ENCODE assay signal across 28 cellular contexts in the genomic region with DNA sequence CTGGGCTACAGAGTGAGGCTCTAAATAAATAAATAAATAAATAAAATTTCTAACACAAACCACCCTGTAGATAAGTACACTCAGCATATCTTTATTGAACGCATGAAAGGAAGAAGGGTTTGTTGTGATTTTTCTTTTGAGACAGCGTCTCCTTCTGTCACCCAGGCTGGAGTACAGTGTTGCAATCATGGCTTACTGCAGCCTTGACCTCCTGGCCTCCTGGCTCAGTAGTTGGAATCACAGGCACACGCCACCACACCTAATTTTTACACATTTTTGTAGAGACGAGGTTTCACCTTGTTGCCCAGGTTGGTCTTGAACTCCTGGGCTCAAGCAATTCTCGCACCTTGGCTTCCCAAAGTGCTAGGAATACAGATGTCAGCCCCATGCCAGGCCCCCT.
"Had no signal": no experiment of that assay in that cellular context is flagged by ENCODE, and none has a peak within 500 bp of the region (broad histone marks: within the 10 kb centered on the region; RNA-seq: fewer than 3 reads in every experiment).

No MANE protein-coding gene starts in this region.

- H2AFZ ChIP-seq: neural progenitor cell, parathyroid adenoma had no signal

- H3K36me3 ChIP-seq: neural progenitor cell, ovary, spleen, suprapubic skin, tibial artery, transverse colon, upper lobe of right lung, uterus had no signal

- H3K4me3 ChIP-seq: neural progenitor cell, ovary, psoas muscle, skin epidermis, smooth muscle cell, spleen, suprapubic skin, testis, tibial artery, transverse colon, upper lobe of right lung, uterus had no signal

- ATAC-seq: natural killer cell; psoas muscle; right cardiac atrium; sciatic nerve; stimulated activated memory B cell treated with anti-CD40 and anti-IgM and Interleukin-4, amounts not matched to agents 10 μg/mL and 1 μg/mL and 100 μg/mL, for 72 hours; stimulated activated naive CD8-positive, alpha-beta T cell treated with anti-CD3 and anti-CD28 coated beads, Interleukin-15, amount 100 ng/mL, for 72 hours; stimulated activated naive CD8-positive, alpha-beta T cell treated with anti-CD3 and anti-CD28 coated beads, Interleukin-15, Interleukin-2, amounts not matched to agents 100 U/mL and 50 U/mL, for 24 hours; upper lobe of right lung had no signal

- H3K27me3 ChIP-seq: neural progenitor cell, ovary, suprapubic skin, testis, uterus had no signal

- H3K4me2 ChIP-seq: neural progenitor cell, smooth muscle cell had no signal

- H3K79me2 ChIP-seq: parathyroid adenoma had no signal

- H3K4me1 ChIP-seq: neural progenitor cell, parathyroid adenoma, psoas muscle, testis, tibial artery, transverse colon, upper lobe of right lung, uterus had no signal

- H3K27ac ChIP-seq: neural progenitor cell, ovary, parathyroid adenoma, psoas muscle, skin epidermis, spleen, suprapubic skin, testis, tibial artery, transverse colon, upper lobe of right lung, uterus had no signal

- DNase-seq: natural killer cell; occipital lobe; ovary; posterior cingulate gyrus; psoas muscle; spleen; stimulated activated CD4-positive, alpha-beta T cell treated with anti-CD3 and anti-CD28 coated beads, Interleukin-12 subunit alpha, Interleukin-12 subunit beta, amount 100 ng/mL, for 4 hours; stimulated activated CD4-positive, alpha-beta T cell treated with anti-CD3 and anti-CD28 coated beads, Interleukin-1b, Interleukin-23, amount 100 ng/mL, for 48 hours; stimulated activated CD4-positive, alpha-beta T cell treated with anti-CD3 and anti-CD28 coated beads, Interleukin-4, amount 100 ng/mL, for 1 hour; stimulated activated CD4-positive, alpha-beta T cell treated with anti-CD3 and anti-CD28 coated beads, Interleukin-4, amount 100 ng/mL, for 4 hours; stimulated activated CD8-positive, alpha-beta memory T cell treated with anti-CD3 and anti-CD28 coated beads, Interleukin-4, amount 100 ng/mL, for 48 hours; stimulated activated naive CD4-positive, alpha-beta T cell; stimulated activated naive CD8-positive, alpha-beta T cell treated with anti-CD3 and anti-CD28 coated beads, Interleukin-15, amount 100 ng/mL, for 72 hours; stimulated activated naive CD8-positive, alpha-beta T cell treated with anti-CD3 and anti-CD28 coated beads, Interleukin-15, Interleukin-2, amounts not matched to agents 100 U/mL and 50 U/mL, for 24 hours; substantia nigra; testis; tibial artery; transverse colon; upper lobe of right lung; uterus had no signal

- H3K9ac ChIP-seq: neural progenitor cell, parathyroid adenoma had no signal

- H3K9me3 ChIP-seq: ovary, psoas muscle, spleen, suprapubic skin, testis, tibial artery, transverse colon, upper lobe of right lung, uterus had no signal
